9 cellular contexts compared by ENCODE assay signal in genomic region chr10:77678146-77678545, GRCh38. TPM values are rescaled to one million over a fixed set of nuclear protein-coding genes. Genes with fewer than 3 reads are reported as not detected.
"Had no signal": no experiment of that assay in that cellular context is flagged by ENCODE, and none has a peak within 500 bp of the region (broad histone marks: within the 10 kb centered on the region; RNA-seq: fewer than 3 reads in every experiment).

No MANE protein-coding gene starts in this region.

- FAIRE-seq: H1, H54, HepG2 had no signal

- DNase-seq: H9, HCEC 1CT, KBM-7 had no signal

- ATAC-seq: GM23338, HepG2 had no signal

- H3K4me2 ChIP-seq: GM23338 had no signal

- H3K36me3 Mint-ChIP-seq: IgD-negative memory B cell had no signal

- H3K9me3 Mint-ChIP-seq: GM23338, H9, IgD-negative memory B cell had no signal

- H3K4me3 ChIP-seq: GM23338 had no signal

- H3K4me3 Mint-ChIP-seq: GM23338, H9 had no signal

- H2AFZ ChIP-seq: GM23338 had no signal

- H3K27ac Mint-ChIP-seq: GM23338, IgD-negative memory B cell had no signal

- H3K27ac ChIP-seq: HL-60 had no signal

RNA-seq across cellular contexts. Expression of gene KCNMA1, which starts 40.5 kb away (rescaled TPM):
- polyA plus RNA-seq: HepG2 had no signal
